8 cellular contexts compared by ENCODE assay signal in the genomic region with DNA sequence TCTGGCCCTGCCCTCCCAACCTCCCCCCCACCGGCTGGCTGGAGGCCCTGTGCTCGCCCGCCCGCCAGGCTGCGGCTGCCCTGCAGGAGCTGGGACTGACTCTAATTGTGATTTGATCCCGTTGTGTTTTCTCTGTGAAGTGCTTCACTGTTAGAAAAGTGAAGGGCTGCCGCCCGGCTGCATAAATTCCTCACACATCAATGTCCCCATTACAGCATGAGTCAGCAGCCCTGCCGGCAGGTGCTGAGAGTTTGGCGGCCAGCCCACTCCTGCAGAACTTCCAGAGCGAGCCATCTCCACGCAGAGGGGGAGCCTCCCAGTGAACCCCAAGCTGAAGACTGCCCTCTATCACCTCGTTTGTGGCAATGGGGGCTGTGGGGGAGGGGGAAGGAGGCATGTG.
DNase-seq lines count a peak whose midpoint lies in the region; ATAC-seq, FAIRE-seq and TF ChIP-seq lines count a peak whose summit lies in the region.

No MANE protein-coding gene starts in this region.

- H4K20me1 ChIP-seq in astrocyte (ENCODE audit: insufficient read depth, low read length) = no peaks in the 10 kb centered on the region

- FAIRE-seq in astrocyte (lab: Jason Lieb, UNC) = no peak

- H3K9ac ChIP-seq in astrocyte (ENCODE audit: low read length) = no peak overlapping the region

- H3K36me3 Mint-ChIP-seq in astrocyte (ENCODE audit: low read depth, unreplicated experiment) (no peaks in the 10 kb centered on the region), T-helper 17 cell (ENCODE audit: low read depth) (peaks cover 2% of the 10 kb centered on the region)

- no peak overlapping the region for H2AFZ ChIP-seq in astrocyte (ENCODE audit: low read depth, low read length)

- no peak overlapping the region for H3K4me3 ChIP-seq in astrocyte (ENCODE audit: insufficient read depth, low read depth, low read length)
- H3K4me3 ChIP-seq in kidney epithelial cell (ENCODE audit: low read depth, low read length) = no peak overlapping the region
- H3K4me3 ChIP-seq in foreskin fibroblast (ENCODE audit: low read depth in 1 of 2, low read length in 2 of 2) = no peak overlapping the region

- peaks cover 4% of the 10 kb centered on the region for H3K27me3 ChIP-seq in astrocyte (ENCODE audit: insufficient read depth, low read length)
- H3K27me3 ChIP-seq in kidney epithelial cell (ENCODE audit: control insufficient read depth, insufficient read depth, low read length) = peaks cover 12% of the 10 kb centered on the region

- H3K4me2 ChIP-seq in astrocyte (ENCODE audit: low read length) = no peak overlapping the region

- H3K27me3 Mint-ChIP-seq in astrocyte (ENCODE audit: low read depth, unreplicated experiment) = peaks cover 32% of the 10 kb centered on the region
- H3K27me3 Mint-ChIP-seq in T-helper 17 cell = peaks cover 20% of the 10 kb centered on the region

- H3K9me3 Mint-ChIP-seq in astrocyte (ENCODE audit: unreplicated experiment) = peaks cover 2% of the 10 kb centered on the region

- H3K27ac Mint-ChIP-seq in astrocyte (ENCODE audit: unreplicated experiment) (no peak overlapping the region), T-helper 17 cell (no peak overlapping the region)

- H3K4me1 Mint-ChIP-seq in astrocyte (ENCODE audit: low read depth, unreplicated experiment) (peaks cover 18% of the 10 kb centered on the region), T-helper 17 cell (peaks cover 15% of the 10 kb centered on the region)

- peak; percentile 59 for DNase-seq in ACHN
- DNase-seq in NCI-H1092 (lab: John Stamatoyannopoulos, UW) = peak; percentile 92
- peak; percentile 45 for DNase-seq in astrocyte (ENCODE audit: low read depth)
- DNase-seq in kidney epithelial cell (ENCODE audit: low read depth) = peak; percentile 38
- no peak for DNase-seq in foreskin fibroblast
- DNase-seq in T-helper 17 cell = no peak

- H3K36me3 ChIP-seq in astrocyte (ENCODE audit: insufficient read depth, low read length) (no peaks in the 10 kb centered on the region), kidney epithelial cell (ENCODE audit: control insufficient read depth, insufficient read depth, low read length) (no peaks in the 10 kb centered on the region)

- H3K9me3 ChIP-seq in astrocyte (ENCODE audit: insufficient read depth, low read depth, low read length) = no peaks in the 10 kb centered on the region
- no peaks in the 10 kb centered on the region for H3K9me3 ChIP-seq in T-helper 17 cell (ENCODE audit: control insufficient read depth, low read length, poor library complexity, severe bottlenecking)

- ATAC-seq in HG03175 (IDR thresholded peaks at IDR 0.05; ENCODE audit: unreplicated experiment) (no peak), T-helper 17 cell (no peak), HG03196 (IDR thresholded peaks at IDR 0.05; ENCODE audit: unreplicated experiment) (no peak)

- no peaks in the 10 kb centered on the region for H3K79me2 ChIP-seq in astrocyte (ENCODE audit: insufficient read depth, low read length)

- TF ChIP-seq CTCF in astrocyte (IDR thresholded peaks at IDR 0.05; ENCODE audit: insufficient read depth, low read depth, low read length) (no peak), kidney epithelial cell (IDR thresholded peaks at IDR 0.05; ENCODE audit: insufficient read depth, low read length, poor library complexity, severe bottlenecking) (no peak), foreskin fibroblast (IDR thresholded peaks at IDR 0.05; ENCODE audit: low read depth, low read length) (no peak)

- peaks cover 6% of the 10 kb centered on the region for H3K4me1 ChIP-seq in astrocyte (ENCODE audit: insufficient read depth, low read length)

- H3K27ac ChIP-seq in astrocyte (ENCODE audit: low read depth, low read length) = no peak overlapping the region

- no peak overlapping the region for H3K4me3 Mint-ChIP-seq in astrocyte (ENCODE audit: unreplicated experiment)
- no peak overlapping the region for H3K4me3 Mint-ChIP-seq in T-helper 17 cell

- in situ Hi-C loops in ACHN (cut with HindIII; ENCODE audit: low pct_ligation_motif_present, low pct_unique_long_range_greater_than_20kb, low sequenced_read_pairs) = no loop called here

Comparison
In these comparisons a context has a peak if more than half of its experiments do, and no peak if none do; other contexts are left out.
1. DNase-seq: peak in ACHN (single experiment), NCI-H1092 (single experiment), astrocyte (single experiment) and kidney epithelial cell (single experiment); none in foreskin fibroblast (0 of 2) and T-helper 17 cell (0 of 3).